ENCODE assay signal across 1 cellular context in the genomic region with DNA sequence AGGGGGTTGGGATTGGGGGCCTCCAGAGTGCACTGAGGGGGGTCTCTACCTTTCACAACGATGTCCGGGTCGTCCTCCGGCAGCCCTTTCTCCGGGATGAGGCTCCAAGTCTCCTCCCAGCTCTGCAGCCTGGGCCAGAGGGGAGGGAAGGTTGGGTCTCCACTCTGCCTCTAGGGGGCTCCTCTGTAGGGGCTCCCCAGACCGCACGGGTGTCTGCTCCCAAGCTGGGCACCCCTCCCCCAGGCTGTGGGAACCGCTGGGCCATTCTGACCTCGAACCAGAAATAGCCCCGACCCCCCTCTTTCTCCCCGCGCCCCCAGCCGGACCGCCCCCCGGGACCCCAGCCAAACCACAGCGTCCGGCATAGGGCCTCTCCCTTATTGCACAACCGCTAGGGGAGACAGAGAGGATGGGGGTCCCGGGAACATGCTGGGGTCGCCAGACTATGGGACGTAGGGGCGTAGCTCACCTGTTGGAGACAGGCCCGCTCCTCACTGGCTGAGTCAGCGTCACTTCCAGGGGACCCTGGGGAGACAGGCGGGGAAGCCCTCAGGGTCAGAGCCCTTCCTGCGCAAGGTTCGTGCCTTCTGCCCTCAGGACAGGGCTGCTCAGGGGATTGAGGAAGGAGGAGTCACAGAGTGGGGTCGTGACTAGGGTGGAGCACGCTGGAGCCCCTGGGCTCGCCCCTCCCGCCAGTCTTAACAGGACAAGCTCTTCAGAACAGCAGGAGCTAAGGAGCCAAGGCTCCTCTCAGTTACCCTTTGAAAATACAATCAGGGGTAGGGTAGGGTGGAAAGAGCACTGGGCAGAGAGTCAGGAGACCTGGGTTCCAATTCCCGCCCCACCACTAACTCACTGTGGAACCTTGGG.
A peak's percentile ranks its signal among the peaks of the same experiment; 100 is the strongest.
TF ChIP-seq lines count a peak whose summit lies in the region.

No MANE protein-coding gene starts in this region.

TF ChIP-seq in HEK293, 187 proteins besides CTCF, POLR2A, EP300 and RAD21 (continued from another document):
- TF ChIP-seq ZNF2 (tag by site-specific recombination; IDR thresholded peaks at IDR 0.05) (0 out of 2 replicates have a peak, but pooled peaks have one; percentile 27), ZNF341 (tag by site-specific recombination; IDR thresholded peaks at IDR 0.05; ENCODE audit: low read depth) (0 out of 2 replicates have a peak, but pooled peaks have one; percentile 7), ZBTB7A (tag by site-specific recombination; IDR thresholded peaks at IDR 0.05; ENCODE audit: low read depth) (no peak; the same call in 1 of the 2 replicates), ZNF175 (tag by site-specific recombination; IDR thresholded peaks at IDR 0.05) (no peak), ZIC2 (tag by site-specific recombination; IDR thresholded peaks at IDR 0.05) (peak; percentile 65)
- TF ChIP-seq, protein P1, sequence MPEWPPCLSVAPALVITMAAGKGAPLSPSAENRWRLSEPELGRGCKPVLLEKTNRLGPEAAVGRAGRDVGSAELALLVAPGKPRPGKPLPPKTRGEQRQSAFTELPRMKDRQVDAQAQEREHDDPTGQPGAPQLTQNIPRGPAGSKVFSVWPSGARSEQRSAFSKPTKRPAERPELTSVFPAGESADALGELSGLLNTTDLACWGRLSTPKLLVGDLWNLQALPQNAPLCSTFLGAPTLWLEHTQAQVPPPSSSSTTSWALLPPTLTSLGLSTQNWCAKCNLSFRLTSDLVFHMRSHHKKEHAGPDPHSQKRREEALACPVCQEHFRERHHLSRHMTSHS (tag by site-specific recombination; IDR thresholded peaks at IDR 0.05), result no peak
